In the genomic region with DNA sequence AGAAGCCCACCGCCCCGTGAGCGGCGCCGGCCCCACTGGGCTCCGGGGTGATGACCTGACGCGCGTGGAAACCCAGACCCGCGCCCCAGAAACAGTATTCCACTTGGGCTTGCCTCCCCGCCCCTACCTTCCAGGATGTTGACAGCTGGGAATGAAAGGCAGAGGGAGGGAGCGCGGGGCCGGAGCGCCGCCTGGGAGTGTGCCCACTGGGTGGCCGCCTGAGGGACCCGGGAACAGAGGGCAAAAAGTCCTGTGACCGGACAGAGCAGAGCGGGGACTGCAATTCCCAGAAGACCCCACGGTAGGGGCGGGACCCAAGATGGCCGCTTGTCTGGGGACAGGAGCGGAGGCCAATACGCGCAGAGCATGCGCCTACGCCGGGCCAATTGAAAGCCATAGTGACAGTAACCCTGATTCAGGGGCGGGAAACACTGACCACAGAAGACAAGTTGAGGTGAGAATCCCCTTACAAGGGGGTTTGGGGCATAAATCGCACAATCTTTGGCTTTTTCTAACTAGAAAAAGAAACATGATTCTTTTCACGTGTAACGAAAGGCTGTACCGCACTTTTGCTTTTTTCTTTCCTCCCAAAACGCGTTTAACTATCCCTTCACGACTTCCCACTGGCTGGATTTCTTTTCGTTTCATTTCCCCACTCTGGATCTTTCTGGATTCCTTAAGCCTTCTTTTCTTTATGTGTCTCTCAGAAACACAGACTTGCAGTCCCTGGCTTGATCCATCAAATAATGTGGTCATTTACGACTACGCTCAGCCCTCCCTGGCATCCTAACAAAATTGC, we compare ENCODE assay signal across 8 cellular contexts. TPM values are rescaled to one million over a fixed set of nuclear protein-coding genes. Genes with fewer than 3 reads are reported as not detected.
DNase-seq lines count a peak whose midpoint lies in the region; ATAC-seq, FAIRE-seq and TF ChIP-seq lines count a peak whose summit lies in the region.

TSS of gene FHIT (minus strand) at position 279 of the 799 bp plus-strand sequence.

- TF ChIP-seq POLR2A in GM12892 (IDR thresholded peaks at IDR 0.05; ENCODE audit: low read depth, low read length), result peak; percentile 45; the same call in 1 of the 2 replicates
- TF ChIP-seq POLR2A in adrenal gland (IDR thresholded peaks at IDR 0.05), result peak in 1 of 2 donors; percentile 75
- peak in 1 of 2 donors; percentile 54 for TF ChIP-seq POLR2A in heart left ventricle (IDR thresholded peaks at IDR 0.05)
- TF ChIP-seq POLR2A in transverse colon (IDR thresholded peaks at IDR 0.05), result peak; percentile 53

- ATAC-seq in HG02763 (IDR thresholded peaks at IDR 0.05; ENCODE audit: unreplicated experiment), result peak; percentile 95
- peak; percentile 91 to 94 (median 93) for ATAC-seq in T-cell (replicated peaks in 1 of 4)
- ATAC-seq in heart left ventricle, result peak; percentile 99

- TF ChIP-seq CTCF in adrenal gland (IDR thresholded peaks at IDR 0.05), result peak in 3 of 6 experiments; percentile 10 to 19 (median 14)
- peak in 1 of 12 donors; percentile 23 for TF ChIP-seq CTCF in heart left ventricle (IDR thresholded peaks at IDR 0.05)
- TF ChIP-seq CTCF in transverse colon (IDR thresholded peaks at IDR 0.05), result no peak

- H3K27me3 ChIP-seq in adrenal gland (no peaks in the 10 kb centered on the region), heart left ventricle (no peaks in the 10 kb centered on the region), trophoblast cell (ENCODE audit: insufficient read depth, low read length) (no peaks in the 10 kb centered on the region), transverse colon (no peaks in the 10 kb centered on the region)

- peak within 1 kb of the TSS; percentile 18 for H2BK5ac ChIP-seq in trophoblast cell (ENCODE audit: low read depth, low read length, poor library complexity)

- peaks cover 3 to 5% of the 10 kb centered on the region in 2 donors for H3K27me3 Mint-ChIP-seq in T-cell

- peak within 1 kb of the TSS; percentile 69 for H3K9ac ChIP-seq in trophoblast cell (ENCODE audit: low read length)

- H3K36me3 ChIP-seq in adrenal gland (replicated peaks in 1 of 2) (no peaks in the 10 kb centered on the region), heart left ventricle (no peaks in the 10 kb centered on the region), trophoblast cell (ENCODE audit: control insufficient read depth in 1 of 2, insufficient read depth in 2 of 2, low read length in 2 of 2) (no peaks in the 10 kb centered on the region), transverse colon (no peaks in the 10 kb centered on the region)

- no peak within 1 kb of the TSS for H3K23ac ChIP-seq in trophoblast cell (ENCODE audit: low read length)

- peak within 1 kb of the TSS; percentile 35 for H3K4ac ChIP-seq in trophoblast cell (ENCODE audit: low read depth, low read length)

- no peak within 1 kb of the TSS for H2BK120ac ChIP-seq in trophoblast cell (ENCODE audit: insufficient read depth, low read length, poor library complexity)

- H3K4me2 ChIP-seq in trophoblast cell (ENCODE audit: low read length), result peak within 1 kb of the TSS; percentile 90

- H3K18ac ChIP-seq in trophoblast cell (ENCODE audit: low read length), result peak within 1 kb of the TSS; percentile 67

- peak within 1 kb of the TSS; percentile 74 for H2AFZ ChIP-seq in trophoblast cell (ENCODE audit: insufficient read depth, low read length, poor library complexity)

- intact Hi-C loops in adrenal gland (cut with DNase I), result no loop called here
- intact Hi-C loops in heart left ventricle (cut with DNase I), result loop anchor here in 4 of 10 donors (5.0 to 10.0 kb wide), 3 partner anchors 94 to 303 kb away; no protein-coding TSS in a partner anchor
- intact Hi-C loops in transverse colon (cut with DNase I; ENCODE audit: low total_unique reads), result no loop called here

- peaks cover 0 to 13% of the 10 kb centered on the region in 2 donors for H3K4me1 ChIP-seq in adrenal gland (replicated peaks in 1 of 2)
- peaks cover 0 to 46% (median 10%) of the 10 kb centered on the region in 12 donors for H3K4me1 ChIP-seq in heart left ventricle
- peaks cover 5 to 9% of the 10 kb centered on the region in 2 experiments for H3K4me1 ChIP-seq in trophoblast cell (ENCODE audit: control insufficient read depth in 1 of 2, insufficient read depth in 2 of 2, low read length in 2 of 2)
- peaks cover 4 to 13% (median 11%) of the 10 kb centered on the region in 4 donors for H3K4me1 ChIP-seq in transverse colon

- DNase-seq in GM12892 (ENCODE audit: insufficient read length) (peak; percentile 67), NCI-H1436 (lab: John Stamatoyannopoulos, UW) (peak; percentile 81), T-cell (peak; percentile 57 to 90 (median 85)), adrenal gland (peak; percentile 96 to 99 (median 98)), heart left ventricle (peak; percentile 96 to 97 (median 96)), trophoblast cell (peak; percentile 95 to 97), transverse colon (peak; percentile 95)

- H3K4me3 ChIP-seq in adrenal gland, result peak within 1 kb of the TSS; percentile 67 to 93 (median 72)
- H3K4me3 ChIP-seq in heart left ventricle, result peak within 1 kb of the TSS; percentile 47 to 84 (median 74)
- peak within 1 kb of the TSS; percentile 85 for H3K4me3 ChIP-seq in trophoblast cell (ENCODE audit: low read depth, low read length)
- H3K4me3 ChIP-seq in transverse colon, result peak within 1 kb of the TSS; percentile 50 to 88 (median 68)

- peak within 1 kb of the TSS; percentile 85 for H4K8ac ChIP-seq in trophoblast cell (ENCODE audit: low read depth, low read length)

- in situ Hi-C loops in transverse colon (cut with MboI; ENCODE audit: low pct_ligation_motif_present in 1 of 4, low pct_unique_long_range_greater_than_20kb in 1 of 4, low sequenced_read_pairs in 3 of 4), result no loop called here

- no peak for TF ChIP-seq EP300 in transverse colon (IDR thresholded peaks at IDR 0.05; ENCODE audit: low read depth)

- H3K9me3 ChIP-seq in adrenal gland (replicated peaks in 1 of 3) (no peaks in the 10 kb centered on the region), heart left ventricle (no peaks in the 10 kb centered on the region), trophoblast cell (ENCODE audit: insufficient read depth, low read depth, low read length) (no peaks in the 10 kb centered on the region), transverse colon (no peaks in the 10 kb centered on the region)

- H3K14ac ChIP-seq in trophoblast cell (ENCODE audit: low read length), result peak within 1 kb of the TSS; percentile 31

- peaks cover 3% of the 10 kb centered on the region for H3K79me1 ChIP-seq in trophoblast cell (ENCODE audit: low read length)

- peak within 1 kb of the TSS; percentile 74 for H4K91ac ChIP-seq in trophoblast cell (ENCODE audit: low read depth, low read length)

- H2BK12ac ChIP-seq in trophoblast cell (ENCODE audit: low read length), result no peak within 1 kb of the TSS

- H3K4me3 Mint-ChIP-seq in T-cell, result peak within 1 kb of the TSS; percentile 85 to 90 (median 89)

- H3K36me3 Mint-ChIP-seq in T-cell, result peaks cover 2% of the 10 kb centered on the region

- H3K27ac Mint-ChIP-seq in T-cell, result peak within 1 kb of the TSS; percentile 82 to 87

- CTCF ChIA-PET in T-cell (lab: Charles Lee), result no interaction called here

- peak within 1 kb of the TSS; percentile 69 for H4K12ac ChIP-seq in trophoblast cell (ENCODE audit: low read depth, low read length)

- H3K27ac ChIP-seq in adrenal gland, result peak within 1 kb of the TSS; percentile 67 to 91 (median 86)
- peak within 1 kb of the TSS; percentile 59 to 90 (median 84) for H3K27ac ChIP-seq in heart left ventricle
- H3K27ac ChIP-seq in trophoblast cell (ENCODE audit: low read depth, low read length), result no peak within 1 kb of the TSS
- H3K27ac ChIP-seq in transverse colon, result peak within 1 kb of the TSS; percentile 79 to 83 (median 82)

- H2AK5ac ChIP-seq in trophoblast cell (ENCODE audit: low read length), result no peak within 1 kb of the TSS

- 0 to 1% (median 1%) methylated on average over 16 to 41 of the region's 41 CpGs for WGBS in adrenal gland, 4 donors
- WGBS in heart left ventricle, 4 donors, result 0 to 1% (median 1%) methylated on average over 30 to 41 of the region's 41 CpGs
- WGBS in trophoblast cell (ENCODE audit: extremely low coverage, insufficient coverage, insufficient read length), result no CpG with 5 or more reads among the region's 41 CpGs
- WGBS in transverse colon (ENCODE audit: low coverage in 1 of 2), 2 donors, result 0 to 1% methylated on average over 8 to 40 of the region's 41 CpGs

- no peaks in the 10 kb centered on the region for H3K79me2 ChIP-seq in trophoblast cell (ENCODE audit: control insufficient read depth, insufficient read depth, low read length, poor library complexity)

- POLR2A ChIA-PET in T-cell (lab: Charles Lee), result no interaction called here

- H3K4me1 Mint-ChIP-seq in T-cell, result peaks cover 19 to 23% (median 22%) of the 10 kb centered on the region in 3 donors

- H3K9me3 Mint-ChIP-seq in T-cell, result no peaks in the 10 kb centered on the region

- peak; percentile 99 for FAIRE-seq in GM12892 (lab: Jason Lieb, UNC)

RNA-seq across cellular contexts. Expression of gene FHIT, which starts in this region (rescaled TPM):
- 5.0 TPM for polyA plus RNA-seq in GM12892 (2012; ENCODE audit: missing spikeins)
- 100 to 1,000 TPM in 2 of 5 donors, 10 to 100 TPM in 3; 33.1 to 197 (median 78.3) TPM for total RNA-seq in T-cell
- total RNA-seq in adrenal gland, result 10 to 100 TPM; 21.3 to 43.9 (median 34.2) TPM
- polyA plus RNA-seq in adrenal gland, result 10 to 100 TPM; 14.1 to 24.1 (median 18.0) TPM
- 10 to 100 TPM; 12.1 to 26.8 (median 18.5) TPM for total RNA-seq in heart left ventricle
- 10 to 100 TPM in 1 of 2 donors, 1 to 10 TPM in 1; 4.2 to 16.5 TPM for polyA plus RNA-seq in heart left ventricle
- 3.1 and 6.1 TPM in 2 replicates for polyA plus RNA-seq in trophoblast cell (2013)
- total RNA-seq in transverse colon, result 10 to 100 TPM in 2 of 4 donors, 1 to 10 TPM in 2; 7.5 to 20.1 (median 13.5) TPM
